14 cellular contexts compared by ENCODE assay signal in the genomic region with DNA sequence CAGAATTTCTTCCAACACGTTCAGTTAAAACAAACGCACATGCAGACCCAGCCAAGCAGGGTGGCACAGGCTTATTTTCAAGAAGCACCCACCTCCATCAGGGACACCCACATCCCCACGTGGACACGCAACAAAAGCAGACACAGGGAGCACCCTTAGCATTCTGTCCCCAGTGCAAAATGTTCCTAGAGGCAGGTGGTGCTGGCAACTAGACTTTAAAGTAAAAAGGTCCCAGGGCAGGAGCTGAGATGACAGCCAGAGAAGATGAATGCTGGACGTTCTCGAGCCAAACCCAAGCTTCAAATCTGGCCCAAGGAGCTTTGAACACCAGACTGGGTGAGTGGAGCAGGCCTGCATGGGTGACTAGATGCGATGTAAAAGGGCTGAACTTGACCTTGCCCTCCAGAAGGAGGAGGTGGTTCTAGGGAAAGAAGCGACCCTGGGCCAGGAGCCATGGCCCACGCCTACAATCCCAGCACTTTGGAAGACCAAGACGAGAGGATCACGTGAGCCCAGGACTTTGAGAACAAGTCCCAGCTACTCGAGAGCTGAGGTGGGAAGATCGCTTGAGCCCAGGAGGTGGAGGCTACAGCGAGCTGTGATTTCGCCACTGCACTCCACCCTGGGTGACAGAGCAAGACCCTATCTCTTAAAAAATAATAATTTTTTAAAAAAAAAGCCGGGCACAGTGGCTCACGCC. TPM values are rescaled to one million over a fixed set of nuclear protein-coding genes. Genes with fewer than 3 reads are reported as not detected.
DNase-seq lines count a peak whose midpoint lies in the region; ATAC-seq and TF ChIP-seq lines count a peak whose summit lies in the region.
"Had no signal": no experiment of that assay in that cellular context is flagged by ENCODE, and none has a peak within 500 bp of the region (broad histone marks: within the 10 kb centered on the region; RNA-seq: fewer than 3 reads in every experiment).

No MANE protein-coding gene starts in this region.

- CTCF ChIA-PET in MCF 10A (lab: Yijun Ruan, JAX): interaction anchor here (0.8 kb wide), 1 partner anchor 90 kb away, joined by 3 read pairs; no protein-coding TSS in a partner anchor

- H3K36me3 ChIP-seq in breast epithelium (no peaks in the 10 kb centered on the region), transverse colon (no peaks in the 10 kb centered on the region)

- H3K36me3 Mint-ChIP-seq in MCF 10A (ENCODE audit: insufficient read depth, unreplicated experiment) (no peaks in the 10 kb centered on the region), memory B cell (peaks cover 12% of the 10 kb centered on the region)
- H3K36me3 Mint-ChIP-seq in activated T-helper 17 cell treated with anti-CD3 and anti-CD28 coated beads, Interleukin-2, amount 50 U/mL, for 72 hours (ENCODE audit: low read depth): peaks cover 43% of the 10 kb centered on the region

- H3K27me3 Mint-ChIP-seq in MCF 10A (ENCODE audit: insufficient read depth, unreplicated experiment): no peaks in the 10 kb centered on the region
- no peaks in the 10 kb centered on the region for H3K27me3 Mint-ChIP-seq in activated T-helper 17 cell treated with anti-CD3 and anti-CD28 coated beads, Interleukin-2, amount 50 U/mL, for 72 hours
- no peaks in the 10 kb centered on the region for H3K27me3 Mint-ChIP-seq in memory B cell

- peaks cover 16% of the 10 kb centered on the region for H3K4me1 Mint-ChIP-seq in MCF 10A (ENCODE audit: insufficient read depth, unreplicated experiment)
- H3K4me1 Mint-ChIP-seq in activated T-helper 17 cell treated with anti-CD3 and anti-CD28 coated beads, Interleukin-2, amount 50 U/mL, for 72 hours: peaks cover 40% of the 10 kb centered on the region
- peaks cover 46% of the 10 kb centered on the region for H3K4me1 Mint-ChIP-seq in memory B cell

- no peaks in the 10 kb centered on the region for H3K9me3 Mint-ChIP-seq in MCF 10A (ENCODE audit: unreplicated experiment)
- peaks cover 3% of the 10 kb centered on the region for H3K9me3 Mint-ChIP-seq in activated T-helper 17 cell treated with anti-CD3 and anti-CD28 coated beads, Interleukin-2, amount 50 U/mL, for 72 hours
- no peaks in the 10 kb centered on the region for H3K9me3 Mint-ChIP-seq in memory B cell

- H3K27ac ChIP-seq in breast epithelium: peak overlapping the region; percentile 29 to 85
- H3K27ac ChIP-seq in transverse colon: peak overlapping the region; percentile 49 to 69 (median 60)
- H3K27ac ChIP-seq: SJSA1 had no signal

- POLR2A ChIA-PET in MCF 10A (lab: Yijun Ruan, JAX): interaction anchor here (0.7 kb wide), 1 partner anchor 16 kb away, joined by 3 read pairs; no protein-coding TSS in a partner anchor

- H3K4me1 ChIP-seq in breast epithelium (peaks cover 0 to 3% of the 10 kb centered on the region in 2 donors), transverse colon (peaks cover 10 to 54% (median 27%) of the 10 kb centered on the region in 4 donors)

- H3K4me3 ChIP-seq in breast epithelium (no peak overlapping the region), transverse colon (no peak overlapping the region)
- H3K4me3 ChIP-seq: SJSA1 had no signal

- in situ Hi-C loops in transverse colon (cut with MboI; ENCODE audit: low pct_ligation_motif_present in 1 of 4, low pct_unique_long_range_greater_than_20kb in 1 of 4, low sequenced_read_pairs in 3 of 4): no loop called here

- intact Hi-C loops in breast epithelium (cut with DNase I; ENCODE audit: low total_unique reads): no loop called here
- intact Hi-C loops in MCF 10A (cut with micrococcal nuclease): no loop called here
- intact Hi-C loops in transverse colon (cut with DNase I; ENCODE audit: low total_unique reads): no loop called here

- no peaks in the 10 kb centered on the region for H3K27me3 ChIP-seq in breast epithelium
- no peaks in the 10 kb centered on the region for H3K27me3 ChIP-seq in transverse colon
- H3K27me3 ChIP-seq: SJSA1 had no signal

- no peak for DNase-seq in breast epithelium (ENCODE audit: low spot score in 2 of 2)
- no peak for DNase-seq in MCF 10A (ENCODE audit: unreplicated experiment)
- DNase-seq in memory B cell (ENCODE audit: low spot score in 2 of 2): no peak
- no peak for DNase-seq in transverse colon
- DNase-seq in germinal center (ENCODE audit: low spot score): no peak
- DNase-seq: activated effector memory CD4-positive, alpha-beta T cell treated with Interleukin-2 at 50 U/mL for 16 hours; cerebellar nuclear complex; NCI-H1417; NCI-H69 had no signal

- TF ChIP-seq CTCF in breast epithelium (IDR thresholded peaks at IDR 0.05) (no peak), MCF 10A (IDR thresholded peaks at IDR 0.05; ENCODE audit: unreplicated experiment) (no peak), transverse colon (IDR thresholded peaks at IDR 0.05) (no peak)

- WGBS in transverse colon (ENCODE audit: low coverage in 1 of 2), 2 donors: 76 to 88% methylated on average over 2 to 17 of the region's 17 CpGs

- BruUV-seq in MCF 10A (replicated peaks; lab: Mats Ljungman, UMichigan): no TSS peak

- no peak for TF ChIP-seq POLR2A in breast epithelium (IDR thresholded peaks at IDR 0.05)
- no peak for TF ChIP-seq POLR2A in transverse colon (IDR thresholded peaks at IDR 0.05)

- ATAC-seq in activated T-helper 17 cell treated with anti-CD3 and anti-CD28 coated beads, Interleukin-2, amount 50 U/mL, for 72 hours (replicated peaks): no peak
- ATAC-seq in memory B cell (ENCODE audit: low read depth): no peak
- ATAC-seq in GM21717 (IDR thresholded peaks at IDR 0.05; ENCODE audit: unreplicated experiment): no peak
- no peak for ATAC-seq in HG03442 (IDR thresholded peaks at IDR 0.05; ENCODE audit: unreplicated experiment)
- ATAC-seq: esophagus mucosa had no signal

- no peak overlapping the region for H3K27ac Mint-ChIP-seq in MCF 10A (ENCODE audit: low read depth, unreplicated experiment)
- peak overlapping the region; percentile 20 for H3K27ac Mint-ChIP-seq in activated T-helper 17 cell treated with anti-CD3 and anti-CD28 coated beads, Interleukin-2, amount 50 U/mL, for 72 hours
- H3K27ac Mint-ChIP-seq in memory B cell: peak overlapping the region; percentile 99

- H3K9me3 ChIP-seq in breast epithelium: no peaks in the 10 kb centered on the region
- H3K9me3 ChIP-seq in transverse colon: no peaks in the 10 kb centered on the region
- H3K9me3 ChIP-seq: SJSA1 had no signal

- TF ChIP-seq EP300 in transverse colon (IDR thresholded peaks at IDR 0.05; ENCODE audit: low read depth): no peak

- H3K4me3 Mint-ChIP-seq in MCF 10A (ENCODE audit: unreplicated experiment) (no peak overlapping the region), memory B cell (peak overlapping the region; percentile 79)
- peak overlapping the region; percentile 78 for H3K4me3 Mint-ChIP-seq in activated T-helper 17 cell treated with anti-CD3 and anti-CD28 coated beads, Interleukin-2, amount 50 U/mL, for 72 hours

RNA-seq across cellular contexts. Expression of gene KDM2B, which starts 47.3 kb away (rescaled TPM):
- total RNA-seq in breast epithelium (10 to 100 TPM; 12.3 to 26.8 (median 16.7) TPM), MCF 10A (2022) (15.5 and 19.5 TPM in 2 replicates), transverse colon (10 to 100 TPM in 3 of 4 donors, 1 to 10 TPM in 1; 7.2 to 39.3 (median 15.2) TPM)
- 10 to 100 TPM; 64.2 to 76.4 TPM for total RNA-seq in activated T-helper 17 cell treated with anti-CD3 and anti-CD28 coated beads, Interleukin-2, amount 50 U/mL, for 72 hours
